ENCODE assay signal across 8 cellular contexts in genomic region chr9:34185778-34186551, GRCh38. TPM values are rescaled to one million over a fixed set of nuclear protein-coding genes. Genes with fewer than 3 reads are reported as not detected.
A peak's percentile ranks its signal among the peaks of the same experiment; 100 is the strongest.
DNase-seq lines count a peak whose midpoint lies in the region; ATAC-seq, FAIRE-seq and TF ChIP-seq lines count a peak whose summit lies in the region.

No MANE protein-coding gene starts in this region.

- FAIRE-seq in GM12878 (lab: Jason Lieb, UNC) (peak; percentile 23), kidney (lab: Jason Lieb, UNC) (peak; percentile 94)

- no peak overlapping the region for H2AFZ ChIP-seq in GM12878 (ENCODE audit: control insufficient read depth, low read depth, low read length)

- no peak overlapping the region for H3K4me3 ChIP-seq in GM12878
- H3K4me3 ChIP-seq in kidney (ENCODE audit: low read length in 2 of 2) = peak overlapping the region in 1 of 2 donors; percentile 14

- intact Hi-C loops in GM12878 (cut with micrococcal nuclease; ENCODE audit: unreplicated experiment) = no loop called here
- intact Hi-C loops in kidney (cut with DNase I) = no loop called here

- TF ChIP-seq CTCF in GM12878 (IDR thresholded peaks at IDR 0.05 in 2 of 3, conservative IDR thresholded peaks at IDR 0.05 in 1 of 3; ENCODE audit: control insufficient read depth in 2 of 3, extremely low read depth in 1 of 3, insufficient read depth in 1 of 3, low read depth in 3 of 3, low read length in 3 of 3) (no peak), kidney (IDR thresholded peaks at IDR 0.05; ENCODE audit: borderline replicate concordance, extremely low read depth, insufficient read depth) (no peak)

- peak in 1 of 2 experiments; percentile 33; a peak in 1 of 4 replicates for TF ChIP-seq EP300 in GM12878 (IDR thresholded peaks at IDR 0.05; ENCODE audit: borderline replicate concordance in 1 of 2, control insufficient read depth in 1 of 2, low read depth in 2 of 2, low read length in 2 of 2)

- DNase-seq in GM04504 (ENCODE audit: low read depth) = peak; percentile 90
- DNase-seq in NCI-H446 treated with DMSO at 0.1 percent for 48 hours (lab: John Stamatoyannopoulos, UW) = peak; percentile 56
- DNase-seq in GM12878 (ENCODE audit: low read depth, low spot score) = peak; percentile 51
- no peak for DNase-seq in kidney
- peak in 1 of 49 donors; percentile 10 for DNase-seq in substantia nigra (lab: John Stamatoyannopoulos, UW)
- DNase-seq in ecto neural progenitor cell (ENCODE audit: low spot score) = no peak

- CTCF ChIA-PET in GM12878 (lab: Yijun Ruan, JAX) = interaction anchor here (0.7 kb wide), 1 partner anchor 103 kb away, joined by 3 read pairs; no protein-coding TSS in a partner anchor

- TSS peak; percentile 29 for BruUV-seq in GM12878 (replicated peaks; lab: Mats Ljungman, UMichigan)

- H3K9ac ChIP-seq in GM12878 (ENCODE audit: control insufficient read depth, insufficient read depth, low read length) = no peak overlapping the region
- H3K9ac ChIP-seq in kidney (ENCODE audit: low read length in 2 of 2) = no peak overlapping the region

- H3K9me3 ChIP-seq in GM12878 (replicated peaks; ENCODE audit: control insufficient read depth, insufficient read depth, low read length) (no peaks in the 10 kb centered on the region), kidney (ENCODE audit: control insufficient read depth in 1 of 2, low read length in 2 of 2) (no peaks in the 10 kb centered on the region)

- in situ Hi-C loops in GM12878 (cut with MboI) = no loop called here

- no peaks in the 10 kb centered on the region for H4K20me1 ChIP-seq in GM12878 (ENCODE audit: control insufficient read depth, insufficient read depth)

- no peak for TF ChIP-seq POLR2A in GM12878 (IDR thresholded peaks at IDR 0.05; ENCODE audit: low read depth, low read length)

- H3K36me3 ChIP-seq in GM12878 (ENCODE audit: control insufficient read depth in 2 of 2, insufficient read depth in 2 of 2, low read length in 1 of 2) = peaks cover 0 to 2% of the 10 kb centered on the region in 2 experiments; a peak in 1 of 4 replicates
- H3K36me3 ChIP-seq in kidney (ENCODE audit: control insufficient read depth in 1 of 2, insufficient read depth in 2 of 2, low read length in 2 of 2) = peaks cover 0 to 6% of the 10 kb centered on the region in 2 donors

- RAD21 ChIA-PET in GM12878 (lab: Charles Lee; ENCODE audit: unreplicated experiment) = no interaction called here

- SMC1A ChIA-PET in GM12878 (lab: Charles Lee; ENCODE audit: uncharacterized antibody, unreplicated experiment) = no interaction called here

- POLR2A ChIA-PET in GM12878 (lab: Charles Lee) = interaction anchor here (0.5 kb wide), 1 partner anchor 349 kb away, joined by 3 read pairs; no protein-coding TSS in a partner anchor

- H3K79me2 ChIP-seq in GM12878 (ENCODE audit: control insufficient read depth, insufficient read depth, low read length) = peaks cover 47% of the 10 kb centered on the region

- no peak for TF ChIP-seq RAD21 in GM12878 (IDR thresholded peaks at IDR 0.05; ENCODE audit: insufficient read depth, low read depth, low read length)

- WGBS in GM12878 (ENCODE audit: insufficient coverage, insufficient replicate concordance, low lambda C conversion rate, missing lambda C conversion rate) = 68% methylated on average over 3 of the region's 3 CpGs

- peak overlapping the region; percentile 46; the same call in 1 of the 2 replicates for H3K4me2 ChIP-seq in GM12878 (ENCODE audit: control insufficient read depth, insufficient read depth)

- H3K4me1 ChIP-seq in GM12878 (ENCODE audit: control insufficient read depth, insufficient read depth, low read length) (peaks cover 7% of the 10 kb centered on the region), kidney (ENCODE audit: control insufficient read depth in 1 of 2, insufficient read depth in 1 of 2, low read depth in 1 of 2, low read length in 2 of 2) (peaks cover 0 to 4% of the 10 kb centered on the region in 2 donors)

- H3K27ac ChIP-seq in GM12878 (ENCODE audit: control insufficient read depth, insufficient read depth) (no peak overlapping the region), kidney (ENCODE audit: low read depth in 2 of 2, low read length in 2 of 2) (peak overlapping the region; percentile 54 to 92), substantia nigra (ENCODE audit: low read depth, low read length, poor library complexity, severe bottlenecking) (peak overlapping the region; percentile 9)

- ATAC-seq in HG02588 (IDR thresholded peaks at IDR 0.05; ENCODE audit: unreplicated experiment) = peak; percentile 55
- peak; percentile 98 for ATAC-seq in GM12878
- no peak for ATAC-seq in HG02970 (IDR thresholded peaks at IDR 0.05; ENCODE audit: low FRiP score, unreplicated experiment)

- H3K27me3 ChIP-seq in GM12878 (replicated peaks in 1 of 2; ENCODE audit: control insufficient read depth in 2 of 2, insufficient read depth in 2 of 2, low read length in 1 of 2) = no peaks in the 10 kb centered on the region

TF ChIP-seq in GM12878, 131 proteins besides CTCF, POLR2A, EP300 and RAD21 (continues in another document):
- 0 out of 2 replicates have a peak, but pooled peaks have one; percentile 19 for TF ChIP-seq NBN (IDR thresholded peaks at IDR 0.05)
- TF ChIP-seq SPI1 (IDR thresholded peaks at IDR 0.05; ENCODE audit: borderline replicate concordance, insufficient read depth, low read depth, low read length) = peak; percentile 61; the same call in 1 of the 2 replicates

RNA-seq across cellular contexts. Expression of gene UBAP1, which starts 7.1 kb away (rescaled TPM):
- total RNA-seq in GM12878 (2013; cell fraction: nucleolus; rRNA removed) = 15.8 and 18.4 TPM in 2 replicates
- 19.2 and 21.9 TPM in 2 replicates for total RNA-seq in GM12878 (2014; rRNA removed)
- total RNA-seq in GM12878 (2014; rRNA removed; fragmentation: Illumina TruSeq; extraction: Trizol) = 22.7 and 23.7 TPM in 2 replicates
- total RNA-seq in GM12878 (2021) = 24.0 and 26.8 TPM in 2 replicates
- polyA plus RNA-seq in GM12878 (2011; ENCODE audit: low read depth) = 27.3 TPM
- polyA plus RNA-seq in GM12878 (2011; rRNA removed) = 41.8 and 47.9 TPM in 2 replicates
- polyA plus RNA-seq in GM12878 (2011; cell fraction: cytosol; rRNA removed) = 41.0 and 45.1 TPM in 2 replicates
- 16.8 and 18.6 TPM in 2 replicates for polyA plus RNA-seq in GM12878 (2011; cell fraction: nucleus; rRNA removed)
- 25.0 and 25.8 TPM in 2 replicates for polyA plus RNA-seq in GM12878 (2012)
- polyA plus RNA-seq in GM12878 (2014; fragmentation: Illumina TruSeq; extraction: Trizol) = 38.0 and 40.1 TPM in 2 replicates
- 1 to 10 TPM; 2.1 to 2.9 TPM for polyA plus RNA-seq in GM12878 (2014; fragmentation: Nextera tagmentation; extraction: Ambion mirVana)
- polyA plus RNA-seq in GM12878 (2014; rRNA removed) = 27.6 and 27.7 TPM in 2 replicates
- 10 to 100 TPM; 30.5 to 33.4 TPM for polyA plus RNA-seq in GM12878 (2016; fragmentation: Nextera tagmentation; extraction: Ambion mirVana)
- 41.7 and 44.5 TPM in 2 replicates for polyA minus RNA-seq in GM12878 (2011; rRNA and poly(A)+ RNA removed)
- 15.6 and 18.8 TPM in 2 replicates for polyA minus RNA-seq in GM12878 (2011; cell fraction: cytosol; rRNA and poly(A)+ RNA removed)
- polyA minus RNA-seq in GM12878 (2011; cell fraction: nucleus; rRNA and poly(A)+ RNA removed) = 6.0 and 8.5 TPM in 2 replicates
- 53.8 TPM for total RNA-seq in kidney
- 39.4 TPM for polyA plus RNA-seq in kidney (ENCODE audit: insufficient read depth, low read depth, low replicate concordance)

RNA-seq across cellular contexts. Expression of gene DCAF12, which starts 59.5 kb away (rescaled TPM):
- 14.6 and 19.9 TPM in 2 replicates for total RNA-seq in GM12878 (2013; cell fraction: nucleolus; rRNA removed)
- total RNA-seq in GM12878 (2014; rRNA removed) (20.8 and 21.4 TPM in 2 replicates), GM12878 (2014; rRNA removed; fragmentation: Illumina TruSeq; extraction: Trizol) (28.7 and 30.5 TPM in 2 replicates), GM12878 (2021) (35.5 and 37.5 TPM in 2 replicates), kidney (33.0 TPM)
- 12.5 TPM for polyA plus RNA-seq in GM12878 (2011; ENCODE audit: low read depth)
- polyA plus RNA-seq in GM12878 (2011; rRNA removed) (48.2 and 57.6 TPM in 2 replicates), GM12878 (2014; fragmentation: Illumina TruSeq; extraction: Trizol) (45.1 and 51.5 TPM in 2 replicates), GM12878 (2014; fragmentation: Nextera tagmentation; extraction: Ambion mirVana) (10 to 100 TPM; 11.7 TPM), GM12878 (2014; rRNA removed) (32.6 and 33.7 TPM in 2 replicates), GM12878 (2016; fragmentation: Nextera tagmentation; extraction: Ambion mirVana) (10 to 100 TPM; 48.6 to 48.7 TPM), kidney (ENCODE audit: insufficient read depth, low read depth, low replicate concordance) (11.8 TPM)
- 46.6 and 52.6 TPM in 2 replicates for polyA plus RNA-seq in GM12878 (2011; cell fraction: cytosol; rRNA removed)
- polyA plus RNA-seq in GM12878 (2011; cell fraction: nucleus; rRNA removed) = 26.7 TPM in 2 replicates
- 14.3 and 21.3 TPM in 2 replicates for polyA plus RNA-seq in GM12878 (2012)
- 94.1 and 111 TPM in 2 replicates for polyA minus RNA-seq in GM12878 (2011; rRNA and poly(A)+ RNA removed)
- 20.1 and 22.1 TPM in 2 replicates for polyA minus RNA-seq in GM12878 (2011; cell fraction: cytosol; rRNA and poly(A)+ RNA removed)
- polyA minus RNA-seq in GM12878 (2011; cell fraction: nucleus; rRNA and poly(A)+ RNA removed) = 17.4 and 26.0 TPM in 2 replicates

Comparison
In these comparisons a context has a peak if more than half of its experiments do, and no peak if none do; other contexts are left out.
1. DNase-seq: peak in GM04504 (single experiment), NCI-H446 treated with DMSO at 0.1 percent for 48 hours (single experiment) and GM12878 (single experiment); none in kidney (single experiment) and ecto neural progenitor cell (single experiment).